In genomic region chr16:20421748-20422147, GRCh38 we compare ENCODE assay signal across 4 cellular contexts. TPM values are rescaled to one million over a fixed set of nuclear protein-coding genes. Genes with fewer than 3 reads are reported as not detected.
"Had no signal": no experiment of that assay in that cellular context is flagged by ENCODE, and none has a peak within 500 bp of the region (broad histone marks: within the 10 kb centered on the region; RNA-seq: fewer than 3 reads in every experiment).

No MANE protein-coding gene starts in this region.

RNA-seq across cellular contexts. Expression of gene ACSM5, which starts 12.4 kb away (rescaled TPM):
- total RNA-seq: NCI-H460 had no signal

RNA-seq across cellular contexts. Expression of gene PDILT, which starts 17.2 kb away (rescaled TPM):
- total RNA-seq: LHCN-M2, M059J, MCF 10A, NCI-H460 had no signal

RNA-seq across cellular contexts. Expression of gene ACSM2A, which starts 29.6 kb away (rescaled TPM):
- total RNA-seq: LHCN-M2, M059J, MCF 10A, NCI-H460 had no signal
